ENCODE assay signal across 16 cellular contexts in genomic region chr14:76909266-76909665, GRCh38.
DNase-seq lines count a peak whose midpoint lies in the region; ATAC-seq and TF ChIP-seq lines count a peak whose summit lies in the region.
"Had no signal": no experiment of that assay in that cellular context is flagged by ENCODE, and none has a peak within 500 bp of the region (broad histone marks: within the 10 kb centered on the region; RNA-seq: fewer than 3 reads in every experiment).

No MANE protein-coding gene starts in this region.

- no peak overlapping the region for H2AK5ac ChIP-seq in neuronal stem cell (ENCODE audit: low read depth, low read length)

- H3K4me3 Mint-ChIP-seq in activated CD4-positive, alpha-beta T cell treated with anti-CD3 and anti-CD28 coated beads, Interleukin-2, amount 10 ng/mL, durations not matched to agents 24 days and 14 days, result peak overlapping the region; percentile 34
- H3K4me3 Mint-ChIP-seq in IgD-negative memory B cell, result peak overlapping the region in 2 of 4 donors; percentile 69 to 84
- H3K4me3 Mint-ChIP-seq in activated naive CD8-positive, alpha-beta T cell treated with anti-CD3 and anti-CD28 coated beads, Interleukin-2, amount 50 U/mL, for 24 hours, result no peak overlapping the region
- H3K4me3 Mint-ChIP-seq: brain had no signal

- no peak overlapping the region for H3K4ac ChIP-seq in neuronal stem cell (ENCODE audit: low read length)

- H3K4me2 ChIP-seq in neuronal stem cell (ENCODE audit: insufficient read depth, low read length, poor library complexity, severe bottlenecking), result no peak overlapping the region

- H3K14ac ChIP-seq in neuronal stem cell (ENCODE audit: low read length), result no peak overlapping the region

- no peak overlapping the region for H2BK12ac ChIP-seq in neuronal stem cell (ENCODE audit: low read length)

- no peak overlapping the region for H2AFZ ChIP-seq in neuronal stem cell (ENCODE audit: low read length)

- H3K27ac ChIP-seq in neuronal stem cell (replicated peaks; ENCODE audit: low read length), result no peak overlapping the region
- H3K27ac ChIP-seq in dorsolateral prefrontal cortex, result no peak overlapping the region
- H3K27ac ChIP-seq in tibial artery, result no peak overlapping the region
- H3K27ac ChIP-seq: RWPE1, vagina had no signal

- H3K9me3 Mint-ChIP-seq in activated CD4-positive, alpha-beta T cell treated with anti-CD3 and anti-CD28 coated beads, Interleukin-2, amount 10 ng/mL, durations not matched to agents 24 days and 14 days, result peaks cover 5% of the 10 kb centered on the region
- H3K9me3 Mint-ChIP-seq in IgD-negative memory B cell, result peaks cover 0 to 3% (median 2%) of the 10 kb centered on the region in 3 donors
- no peaks in the 10 kb centered on the region for H3K9me3 Mint-ChIP-seq in activated naive CD8-positive, alpha-beta T cell treated with anti-CD3 and anti-CD28 coated beads, Interleukin-2, amount 50 U/mL, for 24 hours

- H3K4me1 ChIP-seq in neuronal stem cell (ENCODE audit: control insufficient read depth in 2 of 2, insufficient read depth in 1 of 2, low read depth in 1 of 2, low read length in 2 of 2), result peaks cover 4 to 6% of the 10 kb centered on the region in 2 donors
- H3K4me1 ChIP-seq in tibial artery, result peaks cover 3 to 32% (median 24%) of the 10 kb centered on the region in 4 donors

- no peaks in the 10 kb centered on the region for H3K27me3 ChIP-seq in neuronal stem cell (ENCODE audit: control insufficient read depth in 3 of 3, insufficient read depth in 3 of 3, low read depth in 1 of 3, low read length in 3 of 3)
- no peaks in the 10 kb centered on the region for H3K27me3 ChIP-seq in dorsolateral prefrontal cortex
- H3K27me3 ChIP-seq in tibial artery, result no peaks in the 10 kb centered on the region
- H3K27me3 ChIP-seq: vagina had no signal

- TF ChIP-seq CTCF in dorsolateral prefrontal cortex (IDR thresholded peaks at IDR 0.05 in 54 of 56, conservative IDR thresholded peaks at IDR 0.05 in 2 of 56; ENCODE audit: low read depth in 1 of 56, partially characterized antibody in 56 of 56) (no peak), tibial artery (IDR thresholded peaks at IDR 0.05) (no peak)

- H3K36me3 Mint-ChIP-seq in activated CD4-positive, alpha-beta T cell treated with anti-CD3 and anti-CD28 coated beads, Interleukin-2, amount 10 ng/mL, durations not matched to agents 24 days and 14 days (ENCODE audit: low read depth), result peaks cover 3% of the 10 kb centered on the region
- H3K36me3 Mint-ChIP-seq in IgD-negative memory B cell, result no peaks in the 10 kb centered on the region
- no peaks in the 10 kb centered on the region for H3K36me3 Mint-ChIP-seq in activated naive CD8-positive, alpha-beta T cell treated with anti-CD3 and anti-CD28 coated beads, Interleukin-2, amount 50 U/mL, for 24 hours (ENCODE audit: low read depth)
- H3K36me3 Mint-ChIP-seq: brain had no signal

- H2BK15ac ChIP-seq in neuronal stem cell (ENCODE audit: low read length), result peak overlapping the region; percentile 44

- H3K18ac ChIP-seq in neuronal stem cell (ENCODE audit: low read length), result no peak overlapping the region

- H2BK5ac ChIP-seq in neuronal stem cell (ENCODE audit: low read length), result peak overlapping the region; percentile 21

- no peak for DNase-seq in activated CD4-positive, alpha-beta T cell treated with anti-CD3 and anti-CD28 coated beads, Interleukin-2, amount 10 ng/mL, durations not matched to agents 24 days and 14 days
- DNase-seq in activated CD4-positive, alpha-beta T cell treated with anti-CD3 and anti-CD28 coated beads, Interleukin-2, amount 50 U/mL, for 4 hours, result no peak
- no peak for DNase-seq in activated naive CD8-positive, alpha-beta T cell treated with anti-CD3 and anti-CD28 coated beads, Interleukin-2, amount 50 U/mL, for 24 hours
- DNase-seq in neuronal stem cell (ENCODE audit: low spot score) (no peak), HPDE6-E6E7 (ENCODE audit: extremely low spot score) (no peak), dorsolateral prefrontal cortex (no peak), tibial artery (no peak)
- DNase-seq: activated gamma-delta T cell; effector CD4-positive, alpha-beta T cell; GOT3; NCI-H146; NCI-H526 had no signal

- H2BK120ac ChIP-seq in neuronal stem cell (ENCODE audit: low read depth, low read length), result no peak overlapping the region

- ATAC-seq in activated naive CD8-positive, alpha-beta T cell treated with anti-CD3 and anti-CD28 coated beads, Interleukin-2, amount 50 U/mL, for 24 hours, result no peak

- H4K91ac ChIP-seq in neuronal stem cell (ENCODE audit: low read depth, low read length, poor library complexity), result no peak overlapping the region

- no CpG with 5 or more reads among the region's 2 CpGs for WGBS in neuronal stem cell (ENCODE audit: extremely low coverage in 2 of 2, insufficient read length in 2 of 2, insufficient replicate concordance in 1 of 2), 2 donors

- no peak overlapping the region for H3K9ac ChIP-seq in neuronal stem cell (ENCODE audit: low read depth, low read length, poor library complexity)

- H3K79me1 ChIP-seq in neuronal stem cell (ENCODE audit: low read depth, low read length), result no peaks in the 10 kb centered on the region

- intact Hi-C loops in activated CD4-positive, alpha-beta T cell treated with anti-CD3 and anti-CD28 coated beads, Interleukin-2, amount 10 ng/mL, durations not matched to agents 24 days and 14 days (cut with micrococcal nuclease), result no loop called here
- intact Hi-C loops in dorsolateral prefrontal cortex (cut with DNase I), result no loop called here
- intact Hi-C loops in tibial artery (cut with DNase I; ENCODE audit: low total_unique reads), result no loop called here

- H3K4me3 ChIP-seq in neuronal stem cell (ENCODE audit: low read length in 2 of 2) (no peak overlapping the region), dorsolateral prefrontal cortex (no peak overlapping the region), tibial artery (no peak overlapping the region)
- H3K4me3 ChIP-seq: vagina had no signal

- H3K27me3 Mint-ChIP-seq in activated CD4-positive, alpha-beta T cell treated with anti-CD3 and anti-CD28 coated beads, Interleukin-2, amount 10 ng/mL, durations not matched to agents 24 days and 14 days, result no peaks in the 10 kb centered on the region
- no peaks in the 10 kb centered on the region for H3K27me3 Mint-ChIP-seq in IgD-negative memory B cell
- no peaks in the 10 kb centered on the region for H3K27me3 Mint-ChIP-seq in activated naive CD8-positive, alpha-beta T cell treated with anti-CD3 and anti-CD28 coated beads, Interleukin-2, amount 50 U/mL, for 24 hours

- peaks cover 33% of the 10 kb centered on the region for H3K4me1 Mint-ChIP-seq in activated CD4-positive, alpha-beta T cell treated with anti-CD3 and anti-CD28 coated beads, Interleukin-2, amount 10 ng/mL, durations not matched to agents 24 days and 14 days
- H3K4me1 Mint-ChIP-seq in IgD-negative memory B cell, result peaks cover 18 to 27% (median 22%) of the 10 kb centered on the region in 3 donors
- peaks cover 30% of the 10 kb centered on the region for H3K4me1 Mint-ChIP-seq in activated naive CD8-positive, alpha-beta T cell treated with anti-CD3 and anti-CD28 coated beads, Interleukin-2, amount 50 U/mL, for 24 hours

- H3K9me3 ChIP-seq in neuronal stem cell (replicated peaks in 1 of 2; ENCODE audit: control insufficient read depth in 2 of 2, insufficient read depth in 1 of 2, low read depth in 1 of 2, low read length in 2 of 2) (no peaks in the 10 kb centered on the region), tibial artery (no peaks in the 10 kb centered on the region)
- H3K9me3 ChIP-seq: vagina had no signal

- H3K27ac Mint-ChIP-seq in activated CD4-positive, alpha-beta T cell treated with anti-CD3 and anti-CD28 coated beads, Interleukin-2, amount 10 ng/mL, durations not matched to agents 24 days and 14 days, result peak overlapping the region; percentile 85
- peak overlapping the region; percentile 83 to 99 (median 95) for H3K27ac Mint-ChIP-seq in IgD-negative memory B cell
- peak overlapping the region; percentile 62 for H3K27ac Mint-ChIP-seq in activated naive CD8-positive, alpha-beta T cell treated with anti-CD3 and anti-CD28 coated beads, Interleukin-2, amount 50 U/mL, for 24 hours
- H3K27ac Mint-ChIP-seq: brain had no signal

- H3K23ac ChIP-seq in neuronal stem cell (ENCODE audit: low read depth, low read length, poor library complexity), result no peak overlapping the region

- H4K8ac ChIP-seq in neuronal stem cell (ENCODE audit: low read depth, low read length), result no peak overlapping the region

- no peaks in the 10 kb centered on the region for H3K36me3 ChIP-seq in neuronal stem cell (replicated peaks in 1 of 2; ENCODE audit: control insufficient read depth in 2 of 2, insufficient read depth in 2 of 2, low read length in 2 of 2)
- H3K36me3 ChIP-seq in tibial artery, result no peaks in the 10 kb centered on the region
- H3K36me3 ChIP-seq: vagina had no signal
